18 cellular contexts compared by ENCODE assay signal in the genomic region with DNA sequence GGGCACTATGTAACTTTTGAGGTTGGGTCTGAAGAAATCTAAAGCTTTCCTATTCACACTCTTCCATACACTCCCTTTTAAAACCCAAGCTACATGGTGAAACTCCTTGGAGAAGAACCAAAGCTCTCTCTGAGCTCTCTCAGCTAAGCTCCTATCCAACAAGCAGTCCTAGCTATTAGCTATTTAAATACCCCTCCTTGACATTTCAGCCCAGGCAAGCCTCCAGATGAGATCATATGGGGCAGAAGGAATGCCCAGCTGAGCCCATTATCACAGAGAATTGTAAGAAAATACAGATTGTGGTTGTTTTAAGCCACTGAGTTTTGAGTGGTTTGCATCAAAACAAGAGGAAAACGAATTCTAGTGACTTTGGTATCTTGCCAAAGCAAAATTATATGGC. TPM values are rescaled to one million over a fixed set of nuclear protein-coding genes. Genes with fewer than 3 reads are reported as not detected.
DNase-seq lines count a peak whose midpoint lies in the region; ATAC-seq and TF ChIP-seq lines count a peak whose summit lies in the region.
"Had no signal": no experiment of that assay in that cellular context is flagged by ENCODE, and none has a peak within 500 bp of the region (broad histone marks: within the 10 kb centered on the region; RNA-seq: fewer than 3 reads in every experiment).

No MANE protein-coding gene starts in this region.

- no peak overlapping the region for H3K4me2 ChIP-seq in OCI-LY7 (ENCODE audit: low read length)

- BruUV-seq in OCI-LY7 (replicated peaks; lab: Mats Ljungman, UMichigan), result no TSS peak

- CTCF ChIA-PET in OCI-LY7 (lab: Charles Lee; ENCODE audit: unreplicated experiment), result no interaction called here

- no peaks in the 10 kb centered on the region for H3K79me2 ChIP-seq in OCI-LY7 (ENCODE audit: insufficient read depth, low read depth, low read length)

- no peaks in the 10 kb centered on the region for H3K9me2 ChIP-seq in OCI-LY7 (ENCODE audit: insufficient read depth, low read length)

- H3K9me3 ChIP-seq in OCI-LY7 (ENCODE audit: low read length), result no peaks in the 10 kb centered on the region

- H2AFZ ChIP-seq in OCI-LY7 (ENCODE audit: low read length), result no peak overlapping the region

- intact Hi-C loops in OCI-LY7 (cut with micrococcal nuclease; ENCODE audit: unreplicated experiment), result no loop called here

- H3K4me3 ChIP-seq in OCI-LY7 (ENCODE audit: low read depth, low read length, poor library complexity, severe bottlenecking), result no peak overlapping the region

- peaks cover 8% of the 10 kb centered on the region for H3K4me1 ChIP-seq in OCI-LY7 (ENCODE audit: insufficient read depth, low read length, poor library complexity, severe bottlenecking)
- H3K4me1 ChIP-seq: Caco-2 had no signal

- TF ChIP-seq CTCF in OCI-LY7 (conservative IDR thresholded peaks at IDR 0.05; ENCODE audit: low read length), result no peak

- no peak overlapping the region for H3K27ac ChIP-seq in OCI-LY7 (ENCODE audit: low read depth, low read length, poor library complexity, severe bottlenecking)

- POLR2A ChIA-PET in OCI-LY7 (lab: Charles Lee), result no interaction called here

- H4K20me1 ChIP-seq in OCI-LY7 (ENCODE audit: insufficient read depth, low read length), result no peaks in the 10 kb centered on the region

- no peaks in the 10 kb centered on the region for H3K36me3 ChIP-seq in OCI-LY7 (ENCODE audit: insufficient read depth, low read length)

- DNase-seq in GM04504 (ENCODE audit: low read depth) (peak; percentile 59), amniotic epithelial cell (ENCODE audit: low read depth) (peak; percentile 74), foreskin melanocyte (peak; percentile 48), superior temporal gyrus (ENCODE audit: extremely low spot score) (peak; percentile 8), OCI-LY7 (ENCODE audit: low spot score) (no peak), NCI-H2081 (lab: John Stamatoyannopoulos, UW) (no peak)
- DNase-seq: activated CD8-positive, alpha-beta T cell treated with anti-CD3 and anti-CD28 coated beads, Interleukin-2, amount 10 ng/mL, durations not matched to agents 7 days and 5 days; anterior cingulate cortex; Caco-2; kidney glomerular epithelial cell; NCI-H1105; NCI-H345; stimulated activated CD8-positive, alpha-beta memory T cell treated with anti-CD3 and anti-CD28 coated beads, Interleukin-4, amount 100 ng/mL, for 48 hours; trophoblast cell had no signal

- ATAC-seq in GM19463 (IDR thresholded peaks at IDR 0.05; ENCODE audit: unreplicated experiment), result no peak
- ATAC-seq: activated CD8-positive, alpha-beta T cell treated with anti-CD3 and anti-CD28 coated beads, Interleukin-2, amount 10 ng/mL, durations not matched to agents 7 days and 5 days; activated T-helper 17 cell treated with anti-CD3 and anti-CD28 coated beads, Interleukin-2, amount 50 U/mL, for 72 hours had no signal

RNA-seq across cellular contexts. Expression of a gene that starts 15.2 kb away (rescaled TPM):
- total RNA-seq in OCI-LY7 (2014; rRNA removed; shearing (Covaris generic)), result not detected in 2 replicates
- not detected in 2 replicates for total RNA-seq in OCI-LY7 (2022)
- total RNA-seq: activated CD8-positive, alpha-beta T cell treated with anti-CD3 and anti-CD28 coated beads, Interleukin-2, amount 10 ng/mL, durations not matched to agents 7 days and 5 days; activated T-helper 17 cell treated with anti-CD3 and anti-CD28 coated beads, Interleukin-2, amount 50 U/mL, for 72 hours; progenitor cell of endocrine pancreas; SK-MEL-5 had no signal

RNA-seq across cellular contexts. Expression of a gene that starts 46.9 kb away (rescaled TPM):
- 9.9 and 14.6 TPM in 2 replicates for total RNA-seq in OCI-LY7 (2014; rRNA removed; shearing (Covaris generic))
- 6.3 and 7.7 TPM in 2 replicates for total RNA-seq in OCI-LY7 (2022)

Comparison
In these comparisons a context has a peak if more than half of its experiments do, and no peak if none do; other contexts are left out.
1. DNase-seq: peak in GM04504 (single experiment), amniotic epithelial cell (single experiment), foreskin melanocyte (single experiment) and superior temporal gyrus (single experiment); none in OCI-LY7 (single experiment) and NCI-H2081 (0 of 2).